8 cellular contexts compared by ENCODE assay signal in genomic region chr10:119120413-119120867, GRCh38. TPM values are rescaled to one million over a fixed set of nuclear protein-coding genes. Genes with fewer than 3 reads are reported as not detected.
DNase-seq lines count a peak whose midpoint lies in the region; ATAC-seq, FAIRE-seq and TF ChIP-seq lines count a peak whose summit lies in the region.

No MANE protein-coding gene starts in this region.

- no peak for FAIRE-seq in small intestine (lab: Jason Lieb, UNC)

- H3K27me3 ChIP-seq in small intestine (ENCODE audit: control insufficient read depth in 2 of 2, insufficient read depth in 2 of 2, low read length in 2 of 2) (no peaks in the 10 kb centered on the region), tibial nerve (no peaks in the 10 kb centered on the region)

- H3K4me3 ChIP-seq in GM08714 (ENCODE audit: low read length) (peak overlapping the region; percentile 36; the same call in 1 of the 2 replicates), small intestine (ENCODE audit: low read depth in 1 of 2, low read length in 2 of 2) (no peak overlapping the region), tibial nerve (no peak overlapping the region)

- H3K9me3 ChIP-seq in small intestine (ENCODE audit: control insufficient read depth, low read depth) (no peaks in the 10 kb centered on the region), tibial nerve (no peaks in the 10 kb centered on the region)

- no peak for TF ChIP-seq EP300 in tibial nerve (IDR thresholded peaks at IDR 0.05)

- no peaks in the 10 kb centered on the region for H3K4me1 ChIP-seq in small intestine (ENCODE audit: control insufficient read depth in 2 of 2, insufficient read depth in 1 of 2, low read depth in 1 of 2, low read length in 1 of 2)
- no peaks in the 10 kb centered on the region for H3K4me1 ChIP-seq in tibial nerve

- H3K27ac ChIP-seq in small intestine (ENCODE audit: low read depth in 1 of 2, low read length in 1 of 2), result peak overlapping the region in 1 of 2 donors; percentile 78
- no peak overlapping the region for H3K27ac ChIP-seq in tibial nerve

- WGBS in small intestine, 3 donors, result 57 to 77% (median 75%) methylated on average over 4 of the region's 4 CpGs
- 84 to 88% methylated on average over 4 of the region's 4 CpGs for WGBS in tibial nerve, 2 donors

- no peak for TF ChIP-seq CTCF in tibial nerve (IDR thresholded peaks at IDR 0.05)

- H3K36me3 ChIP-seq in small intestine (ENCODE audit: control insufficient read depth in 2 of 2, insufficient read depth in 2 of 2, low read length in 2 of 2) (peaks cover 4 to 6% of the 10 kb centered on the region in 2 donors), tibial nerve (peaks cover 0 to 97% (median 9%) of the 10 kb centered on the region in 3 donors)

- no peak for TF ChIP-seq POLR2A in tibial nerve (IDR thresholded peaks at IDR 0.05)

- peak; percentile 87 for ATAC-seq in GM21390 (IDR thresholded peaks at IDR 0.05; ENCODE audit: unreplicated experiment)
- ATAC-seq in HG03565 (IDR thresholded peaks at IDR 0.05; ENCODE audit: unreplicated experiment), result peak; percentile 86

- peak; percentile 9 for DNase-seq in fibroblast of peridontal ligament (ENCODE audit: extremely low read depth)
- DNase-seq in C1 segment of cervical spinal cord (lab: John Stamatoyannopoulos, UW), result no peak
- no peak for DNase-seq in NCI-H2171 treated with DMSO at 0.1 percent for 48 hours (lab: John Stamatoyannopoulos, UW)
- no peak for DNase-seq in small intestine
- DNase-seq in tibial nerve (ENCODE audit: low spot score in 2 of 2), result no peak

RNA-seq across cellular contexts. Expression of gene DENND10, which starts 16.5 kb away (rescaled TPM):
- polyA plus RNA-seq in small intestine, result 10 to 100 TPM; 20.3 to 32.4 (median 29.2) TPM
- 10 to 100 TPM; 23.3 to 51.0 (median 43.4) TPM for total RNA-seq in tibial nerve

RNA-seq across cellular contexts. Expression of gene EIF3A, which starts 39.8 kb away (rescaled TPM):
- 10 to 100 TPM; 41.8 to 63.6 (median 41.9) TPM for polyA plus RNA-seq in small intestine
- 10 to 100 TPM; 78.8 to 95.4 (median 94.8) TPM for total RNA-seq in tibial nerve

RNA-seq across cellular contexts. Expression of gene SFXN4, which starts 45.1 kb away (rescaled TPM):
- polyA plus RNA-seq in small intestine, result 10 to 100 TPM; 54.3 to 63.7 (median 54.6) TPM
- total RNA-seq in tibial nerve, result 100 to 1,000 TPM in 1 of 4 donors, 10 to 100 TPM in 3; 12.7 to 301 (median 19.1) TPM

RNA-seq across cellular contexts. Expression of gene PRDX3, which starts 58.2 kb away (rescaled TPM):
- polyA plus RNA-seq in small intestine, result 100 to 1,000 TPM; 134 to 222 (median 201) TPM
- total RNA-seq in tibial nerve, result 10 to 100 TPM; 79.5 to 93.3 (median 84.2) TPM
